ENCODE assay signal across 6 cellular contexts in the genomic region with DNA sequence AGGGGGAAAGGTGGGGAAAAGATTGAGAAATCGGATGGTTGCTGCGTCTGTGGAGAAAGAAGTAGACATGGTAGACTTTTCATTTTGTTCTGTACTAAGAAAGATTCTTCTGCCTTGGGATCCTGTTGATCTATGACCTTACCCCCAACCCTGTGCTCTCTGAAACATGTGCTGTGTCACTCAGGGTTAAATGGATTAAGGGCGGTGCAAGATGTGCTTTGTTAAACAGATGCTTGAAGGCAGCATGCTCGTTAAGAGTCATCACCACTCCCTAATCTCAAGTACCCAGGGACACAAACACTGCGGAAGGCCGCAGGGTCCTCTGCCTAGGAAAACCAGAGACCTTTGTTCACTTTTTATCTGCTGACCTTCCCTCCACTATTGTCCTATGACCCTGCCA.
A peak's percentile ranks its signal among the peaks of the same experiment; 100 is the strongest.
DNase-seq lines count a peak whose midpoint lies in the region; ATAC-seq, FAIRE-seq and TF ChIP-seq lines count a peak whose summit lies in the region.
"Not testable (repeated sequence)": the region's sequence is repeated elsewhere in the genome, so short reads cannot be mapped to it uniquely, and the experiment has no call there.

No MANE protein-coding gene starts in this region.

- H4K20me1 ChIP-seq in K562 (replicated peaks; ENCODE audit: control insufficient read depth, insufficient read depth, low read length), result not testable (repeated sequence)

- not testable (repeated sequence) for H3K9ac ChIP-seq in K562 (ENCODE audit: insufficient read depth in 1 of 2, low read depth in 2 of 2, low read length in 2 of 2); endodermal cell (ENCODE audit: extremely low read depth, low read length, poor library complexity, severe bottlenecking)

- DNase-seq in WERI-Rb-1; K562 (ENCODE audit: extremely low read depth in 1 of 4, low spot score in 3 of 4); endodermal cell; glutamatergic neuron; neural crest cell (ENCODE audit: low read depth, low spot score); progenitor cell of endocrine pancreas (ENCODE audit: low spot score, unreplicated experiment): not testable (repeated sequence)

- peaks cover 22% of the 10 kb centered on the region for H3K9me3 Mint-ChIP-seq in endodermal cell
- not testable (repeated sequence) for H3K9me3 Mint-ChIP-seq in glutamatergic neuron (ENCODE audit: unreplicated experiment); neural crest cell; progenitor cell of endocrine pancreas (ENCODE audit: low read depth)

- H2AFZ ChIP-seq in K562 (ENCODE audit: low read depth, low read length), result not testable (repeated sequence)

- H3K36me3 ChIP-seq in WERI-Rb-1, result peaks cover 46% of the 10 kb centered on the region
- H3K36me3 ChIP-seq in K562 (ENCODE audit: control insufficient read depth, insufficient read depth, low read length), result peaks cover 74% of the 10 kb centered on the region
- H3K36me3 ChIP-seq in endodermal cell (ENCODE audit: control insufficient read depth, insufficient read depth, low read length), result peaks cover 78% of the 10 kb centered on the region

- not testable (repeated sequence) for H3K9me1 ChIP-seq in K562 (ENCODE audit: control insufficient read depth, insufficient read depth, low read length)

- not testable (repeated sequence) for H3K4me3 ChIP-seq in WERI-Rb-1 (ENCODE audit: low read depth, low read length); K562; endodermal cell (ENCODE audit: low read length)

- not testable (repeated sequence) for H3K9me3 ChIP-seq in WERI-Rb-1 (ENCODE audit: severe bottlenecking); K562 (replicated peaks; ENCODE audit: control insufficient read depth, insufficient read depth, low read depth, low read length)
- peaks cover 18% of the 10 kb centered on the region for H3K9me3 ChIP-seq in endodermal cell (ENCODE audit: control insufficient read depth, low read length)

- CTCF ChIA-PET in K562 (lab: Yijun Ruan, JAX; ENCODE audit: low intra/inter-chr PET ratio), result not testable (repeated sequence)

- TF ChIP-seq EP300 in K562 (IDR thresholded peaks at IDR 0.05; ENCODE audit: low read length), result not testable (repeated sequence)

- peak overlapping the region; percentile 78 for H3K27ac ChIP-seq in WERI-Rb-1
- not testable (repeated sequence) for H3K27ac ChIP-seq in K562 (ENCODE audit: extremely low read depth, low read depth, low read length); endodermal cell (ENCODE audit: low read depth, low read length)

- H3K4me3 Mint-ChIP-seq in endodermal cell; neural crest cell; progenitor cell of endocrine pancreas (ENCODE audit: low read depth): not testable (repeated sequence)
- peak overlapping the region; percentile 63 for H3K4me3 Mint-ChIP-seq in glutamatergic neuron (ENCODE audit: unreplicated experiment)

- not testable (repeated sequence) for TF ChIP-seq POLR2A in K562 (conservative IDR thresholded peaks at IDR 0.05)

- H3K4me1 Mint-ChIP-seq in endodermal cell; neural crest cell; progenitor cell of endocrine pancreas (ENCODE audit: low read depth): not testable (repeated sequence)
- H3K4me1 Mint-ChIP-seq in glutamatergic neuron (ENCODE audit: low read depth, unreplicated experiment), result peaks cover 16% of the 10 kb centered on the region

- POLR2A ChIA-PET in K562 (lab: Yijun Ruan, JAX), result not testable (repeated sequence)

- not testable (repeated sequence) for H3K27me3 ChIP-seq in WERI-Rb-1 (ENCODE audit: insufficient read depth, low read depth, severe bottlenecking); K562 (ENCODE audit: control insufficient read depth in 2 of 2, insufficient read depth in 2 of 2, low read length in 2 of 2); endodermal cell (ENCODE audit: control insufficient read depth, insufficient read depth, low read length, poor library complexity, severe bottlenecking)

- not testable (repeated sequence) for H3K79me2 ChIP-seq in K562 (ENCODE audit: control insufficient read depth, insufficient read depth, low read length)

- not testable (repeated sequence) for H3K27me3 Mint-ChIP-seq in endodermal cell (ENCODE audit: insufficient read depth); glutamatergic neuron (ENCODE audit: unreplicated experiment); neural crest cell (ENCODE audit: low read depth); progenitor cell of endocrine pancreas

- not testable (repeated sequence) for H3K4me2 ChIP-seq in K562 (ENCODE audit: insufficient read depth, low read length)

- not testable (repeated sequence) for ATAC-seq in K562

- TF ChIP-seq CTCF in WERI-Rb-1 (IDR thresholded peaks at IDR 0.05; ENCODE audit: low read depth, low read length); K562 (IDR thresholded peaks at IDR 0.05 in 2 of 3, conservative IDR thresholded peaks at IDR 0.05 in 1 of 3; ENCODE audit: insufficient read depth in 2 of 3, low read depth in 1 of 3, low read length in 3 of 3); endodermal cell (conservative IDR thresholded peaks at IDR 0.05); glutamatergic neuron (IDR thresholded peaks at IDR 0.05; ENCODE audit: partially characterized antibody, unreplicated experiment); neural crest cell (conservative IDR thresholded peaks at IDR 0.05); progenitor cell of endocrine pancreas (IDR thresholded peaks at IDR 0.05; ENCODE audit: unreplicated experiment): not testable (repeated sequence)

- H3K36me3 Mint-ChIP-seq in endodermal cell (ENCODE audit: low read depth) (peaks cover 70% of the 10 kb centered on the region), neural crest cell (ENCODE audit: low read depth) (peaks cover 32% of the 10 kb centered on the region), progenitor cell of endocrine pancreas (ENCODE audit: insufficient read depth) (peaks cover 40% of the 10 kb centered on the region)
- H3K36me3 Mint-ChIP-seq in glutamatergic neuron (ENCODE audit: unreplicated experiment), result not testable (repeated sequence)

- H3K4me1 ChIP-seq in K562 (replicated peaks in 1 of 2; ENCODE audit: control insufficient read depth in 2 of 2, insufficient read depth in 2 of 2, low read length in 2 of 2); endodermal cell (ENCODE audit: control insufficient read depth, insufficient read depth, low read length): not testable (repeated sequence)

- intact Hi-C loops in K562 (cut with micrococcal nuclease), result not testable (repeated sequence)

- not testable (repeated sequence) for BruUV-seq in K562 (replicated peaks; lab: Mats Ljungman, UMichigan)

- peak; percentile 11 for FAIRE-seq in K562 (lab: Jason Lieb, UNC)

- 100% methylated on average over 2 of the region's 6 CpGs for WGBS in K562 (ENCODE audit: insufficient coverage, low coverage, missing lambda C conversion rate)
- 86 to 100% methylated on average over 2 to 4 of the region's 6 CpGs for whole genome bisulfite sequencing in endodermal cell (ENCODE audit: insufficient coverage in 1 of 2, insufficient read length in 1 of 2), 2 experiments

- H3K27ac Mint-ChIP-seq in endodermal cell (peak overlapping the region; percentile 87), glutamatergic neuron (ENCODE audit: unreplicated experiment) (peak overlapping the region; percentile 98), neural crest cell (ENCODE audit: unreplicated experiment) (peak overlapping the region; percentile 35), progenitor cell of endocrine pancreas (peak overlapping the region; percentile 74)

- not testable (repeated sequence) for TF ChIP-seq RAD21 in K562 (CRISPR knock-in tag; conservative IDR thresholded peaks at IDR 0.05 in 1 of 2, IDR thresholded peaks at IDR 0.05 in 1 of 2)

- in situ Hi-C loops in K562 (cut with MboI), result not testable (repeated sequence)

TF ChIP-seq in K562, 482 proteins besides CTCF, POLR2A, EP300 and RAD21 (continues in another document):
- TF ChIP-seq TAL1 (IDR thresholded peaks at IDR 0.05), result peak; percentile 43; the same call in 1 of the 2 replicates
- peak; percentile 48 to 54; a peak in 2 of 4 replicates for TF ChIP-seq KDM1A (IDR thresholded peaks at IDR 0.05)
- peak; percentile 42; the same call in 1 of the 2 replicates for TF ChIP-seq TCF3 (CRISPR knock-in tag; IDR thresholded peaks at IDR 0.05)
- not testable (repeated sequence) for TF ChIP-seq NR2C1 (IDR thresholded peaks at IDR 0.05)
- TF ChIP-seq NR2C1 (tag; IDR thresholded peaks at IDR 0.05), result 0 out of 2 replicates have a peak, but pooled peaks have one; percentile 22
- TF ChIP-seq MAFG (tag; conservative IDR thresholded peaks at IDR 0.05), result peak; percentile 52
- TF ChIP-seq, protein P1, sequence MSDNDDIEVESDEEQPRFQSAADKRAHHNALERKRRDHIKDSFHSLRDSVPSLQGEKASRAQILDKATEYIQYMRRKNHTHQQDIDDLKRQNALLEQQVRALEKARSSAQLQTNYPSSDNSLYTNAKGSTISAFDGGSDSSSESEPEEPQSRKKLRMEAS (CRISPR knock-in tag; IDR thresholded peaks at IDR 0.05), result peak; percentile 15; the same call in 1 of the 2 replicates
- TF ChIP-seq, protein P2, sequence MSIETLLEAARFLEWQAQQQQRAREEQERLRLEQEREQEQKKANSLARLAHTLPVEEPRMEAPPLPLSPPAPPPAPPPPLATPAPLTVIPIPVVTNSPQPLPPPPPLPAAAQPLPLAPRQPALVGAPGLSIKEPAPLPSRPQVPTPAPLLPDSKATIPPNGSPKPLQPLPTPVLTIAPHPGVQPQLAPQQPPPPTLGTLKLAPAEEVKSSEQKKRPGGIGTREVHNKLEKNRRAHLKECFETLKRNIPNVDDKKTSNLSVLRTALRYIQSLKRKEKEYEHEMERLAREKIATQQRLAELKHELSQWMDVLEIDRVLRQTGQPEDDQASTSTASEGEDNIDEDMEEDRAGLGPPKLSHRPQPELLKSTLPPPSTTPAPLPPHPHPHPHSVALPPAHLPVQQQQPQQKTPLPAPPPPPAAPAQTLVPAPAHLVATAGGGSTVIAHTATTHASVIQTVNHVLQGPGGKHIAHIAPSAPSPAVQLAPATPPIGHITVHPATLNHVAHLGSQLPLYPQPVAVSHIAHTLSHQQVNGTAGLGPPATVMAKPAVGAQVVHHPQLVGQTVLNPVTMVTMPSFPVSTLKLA (conservative IDR thresholded peaks at IDR 0.05), result peak in 1 of 2 experiments; percentile 65; a peak in 2 of 4 replicates
- peak; percentile 49; the same call in 1 of the 2 replicates for TF ChIP-seq C11orf30 (IDR thresholded peaks at IDR 0.05; ENCODE audit: low read depth)
- 0 out of 2 replicates have a peak, but pooled peaks have one; percentile 22 for TF ChIP-seq DPF2 (IDR thresholded peaks at IDR 0.05)

Comparison
In these comparisons a context has a peak if more than half of its experiments do, and no peak if none do; other contexts are left out.
1. H3K27ac Mint-ChIP-seq: peak in every context shown above with its lines; median percentile 98 in glutamatergic neuron; 87 in endodermal cell; 74 in progenitor cell of endocrine pancreas; 35 in neural crest cell.